In genomic region chrX:136780738-136781137, GRCh38 we compare ENCODE assay signal across 1 cellular context.
TF ChIP-seq lines count a peak whose summit lies in the region.

Gene ARHGEF6, minus strand, starts transcription at chrX:136780932. Its CDS starts 50 bp downstream, at chrX:136780882.

TF ChIP-seq in endothelial cell of umbilical vein, 7 proteins besides CTCF, POLR2A, EP300 and RAD21:
- TF ChIP-seq GATA2 (IDR thresholded peaks at IDR 0.05; ENCODE audit: insufficient read depth, insufficient read length, low read depth, low read length) (no peak), MAX (IDR thresholded peaks at IDR 0.05; ENCODE audit: insufficient read depth, insufficient read length) (no peak), FOS (IDR thresholded peaks at IDR 0.05; ENCODE audit: borderline replicate concordance, insufficient read depth, low read length) (no peak), JUN (IDR thresholded peaks at IDR 0.05; ENCODE audit: borderline replicate concordance, insufficient read depth, insufficient read length, low read depth) (no peak), MYC (IDR thresholded peaks at IDR 0.05; ENCODE audit: low read depth, low read length) (no peak), EZH2 (IDR thresholded peaks at IDR 0.05; ENCODE audit: borderline replicate concordance, low read depth, low read length, severe bottlenecking) (no peak), POLR2AphosphoS5 (IDR thresholded peaks at IDR 0.05; ENCODE audit: insufficient read depth, low read depth, low read length) (no peak)
